17 cellular contexts compared by ENCODE assay signal in the genomic region with DNA sequence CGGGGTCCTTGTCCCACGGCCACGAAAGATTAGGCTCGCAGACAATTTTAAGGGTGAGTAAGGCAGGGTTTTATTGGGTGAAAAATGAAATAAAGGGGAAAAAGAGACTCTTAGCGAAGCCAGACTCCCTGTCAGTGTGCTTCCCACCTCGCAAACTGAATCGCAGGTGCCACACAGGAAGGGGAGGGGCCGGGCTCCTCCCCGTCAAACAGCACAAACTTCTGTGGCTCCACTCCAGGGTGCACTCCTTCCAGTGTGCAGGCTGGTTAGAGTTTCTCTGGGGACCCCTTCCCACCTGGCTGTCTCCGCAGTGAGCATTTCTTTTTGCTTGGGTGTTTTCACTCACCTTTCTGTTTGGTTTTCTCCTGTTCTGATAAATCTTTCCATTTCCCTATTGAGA. TPM values are rescaled to one million over a fixed set of nuclear protein-coding genes. Genes with fewer than 3 reads are reported as not detected.
A peak's percentile ranks its signal among the peaks of the same experiment; 100 is the strongest.
DNase-seq lines count a peak whose midpoint lies in the region; ATAC-seq and TF ChIP-seq lines count a peak whose summit lies in the region.
"Had no signal": no experiment of that assay in that cellular context is flagged by ENCODE, and none has a peak within 500 bp of the region (broad histone marks: within the 10 kb centered on the region; RNA-seq: fewer than 3 reads in every experiment).

No MANE protein-coding gene starts in this region.

- H4K20me1 ChIP-seq in GM23338 (replicated peaks; ENCODE audit: insufficient read depth), result no peaks in the 10 kb centered on the region
- no peaks in the 10 kb centered on the region for H4K20me1 ChIP-seq in OCI-LY7 (ENCODE audit: insufficient read depth, low read length)

- POLR2A ChIA-PET in activated CD4-positive, alpha-beta T cell treated with anti-CD3 and anti-CD28 coated beads for 36 hours (lab: Charles Lee), result no interaction called here
- POLR2A ChIA-PET in OCI-LY7 (lab: Charles Lee), result no interaction called here

- H3K9me3 ChIP-seq in OCI-LY7 (ENCODE audit: low read length), result no peaks in the 10 kb centered on the region
- H3K9me3 ChIP-seq in MG63, result 0 out of 2 replicates have a peak, but pooled peaks cover 3% of the 10 kb centered on the region
- H3K9me3 ChIP-seq: SK-N-SH had no signal

- peak; percentile 25 for DNase-seq in activated CD4-positive, alpha-beta T cell treated with anti-CD3 and anti-CD28 coated beads for 36 hours
- no peak for DNase-seq in activated CD4-positive, alpha-beta T cell treated with anti-CD3 and anti-CD28 coated beads, Interleukin-2, amount 10 ng/mL, durations not matched to agents 24 days and 14 days
- DNase-seq in GM23338 (ENCODE audit: low spot score), result peak; percentile 42
- DNase-seq in OCI-LY7 (ENCODE audit: low spot score), result no peak
- peak in 1 of 2 donors; percentile 29 for DNase-seq in left colon
- no peak for DNase-seq in activated naive CD8-positive, alpha-beta T cell treated with anti-CD3 and anti-CD28 coated beads, Interleukin-2, amount 50 U/mL, for 24 hours
- DNase-seq in MG63, result no peak
- no peak for DNase-seq in SW480 (ENCODE audit: low spot score)
- DNase-seq: GDM1, GOT3, MM.1S, NCI-H1105, Peyer's patch, Right ventricle myocardium superior, SK-N-SH had no signal

- no peak for ATAC-seq in activated CD4-positive, alpha-beta T cell treated with anti-CD3 and anti-CD28 coated beads for 36 hours
- peak; percentile 83 for ATAC-seq in GM23338
- peak; percentile 71 for ATAC-seq in left colon
- ATAC-seq in activated naive CD8-positive, alpha-beta T cell treated with anti-CD3 and anti-CD28 coated beads, Interleukin-2, amount 50 U/mL, for 24 hours, result no peak
- ATAC-seq: GM12878 had no signal

- H3K4me3 Mint-ChIP-seq in activated CD4-positive, alpha-beta T cell treated with anti-CD3 and anti-CD28 coated beads for 36 hours, result no peak overlapping the region
- H3K4me3 Mint-ChIP-seq in activated CD4-positive, alpha-beta T cell treated with anti-CD3 and anti-CD28 coated beads, Interleukin-2, amount 10 ng/mL, durations not matched to agents 24 days and 14 days, result no peak overlapping the region
- no peak overlapping the region for H3K4me3 Mint-ChIP-seq in GM23338
- no peak overlapping the region for H3K4me3 Mint-ChIP-seq in activated naive CD8-positive, alpha-beta T cell treated with anti-CD3 and anti-CD28 coated beads, Interleukin-2, amount 50 U/mL, for 24 hours

- H3K27me3 ChIP-seq in GM23338 (ENCODE audit: insufficient read depth), result no peaks in the 10 kb centered on the region
- H3K27me3 ChIP-seq in MG63, result no peaks in the 10 kb centered on the region; the same call in 1 of the 2 replicates
- H3K27me3 ChIP-seq: Peyer's patch had no signal

- H3K79me2 ChIP-seq in GM23338 (replicated peaks; ENCODE audit: insufficient read depth) (no peaks in the 10 kb centered on the region), OCI-LY7 (ENCODE audit: insufficient read depth, low read depth, low read length) (no peaks in the 10 kb centered on the region)

- no peak overlapping the region for H3K27ac ChIP-seq in GM23338 (ENCODE audit: low read depth)
- no peak overlapping the region for H3K27ac ChIP-seq in OCI-LY7 (ENCODE audit: low read depth, low read length, poor library complexity, severe bottlenecking)
- H3K27ac ChIP-seq: KMS-11, Peyer's patch had no signal

- no peaks in the 10 kb centered on the region for H3F3A ChIP-seq in GM23338 (replicated peaks; ENCODE audit: low read depth)

- H3K36me3 Mint-ChIP-seq in activated CD4-positive, alpha-beta T cell treated with anti-CD3 and anti-CD28 coated beads for 36 hours (ENCODE audit: low read depth), result no peaks in the 10 kb centered on the region
- H3K36me3 Mint-ChIP-seq in activated CD4-positive, alpha-beta T cell treated with anti-CD3 and anti-CD28 coated beads, Interleukin-2, amount 10 ng/mL, durations not matched to agents 24 days and 14 days (ENCODE audit: low read depth), result no peaks in the 10 kb centered on the region
- H3K36me3 Mint-ChIP-seq in GM23338 (ENCODE audit: low read depth), result no peaks in the 10 kb centered on the region; the same call in 2 of the 3 replicates
- H3K36me3 Mint-ChIP-seq in activated naive CD8-positive, alpha-beta T cell treated with anti-CD3 and anti-CD28 coated beads, Interleukin-2, amount 50 U/mL, for 24 hours (ENCODE audit: low read depth), result no peaks in the 10 kb centered on the region

- H3K9me2 ChIP-seq in GM23338 (ENCODE audit: insufficient read depth) (0 out of 2 replicates have a peak, but pooled peaks cover 4% of the 10 kb centered on the region), OCI-LY7 (ENCODE audit: insufficient read depth, low read length) (no peaks in the 10 kb centered on the region)
- H3K9me2 ChIP-seq: SK-N-SH had no signal

- H3K27ac Mint-ChIP-seq in activated CD4-positive, alpha-beta T cell treated with anti-CD3 and anti-CD28 coated beads for 36 hours, result no peak overlapping the region
- H3K27ac Mint-ChIP-seq in activated CD4-positive, alpha-beta T cell treated with anti-CD3 and anti-CD28 coated beads, Interleukin-2, amount 10 ng/mL, durations not matched to agents 24 days and 14 days, result no peak overlapping the region
- H3K27ac Mint-ChIP-seq in GM23338, result no peak overlapping the region
- H3K27ac Mint-ChIP-seq in activated naive CD8-positive, alpha-beta T cell treated with anti-CD3 and anti-CD28 coated beads, Interleukin-2, amount 50 U/mL, for 24 hours, result no peak overlapping the region

- peaks cover 11% of the 10 kb centered on the region for H3K4me1 ChIP-seq in GM23338 (ENCODE audit: insufficient read depth)
- no peaks in the 10 kb centered on the region for H3K4me1 ChIP-seq in OCI-LY7 (ENCODE audit: insufficient read depth, low read length, poor library complexity, severe bottlenecking)
- H3K4me1 ChIP-seq: Peyer's patch had no signal

- intact Hi-C loops in activated CD4-positive, alpha-beta T cell treated with anti-CD3 and anti-CD28 coated beads for 36 hours (cut with DNase I, micrococcal nuclease), result no loop called here
- intact Hi-C loops in activated CD4-positive, alpha-beta T cell treated with anti-CD3 and anti-CD28 coated beads, Interleukin-2, amount 10 ng/mL, durations not matched to agents 24 days and 14 days (cut with micrococcal nuclease), result no loop called here
- intact Hi-C loops in OCI-LY7 (cut with micrococcal nuclease; ENCODE audit: unreplicated experiment), result no loop called here
- intact Hi-C loops in left colon (cut with DNase I, micrococcal nuclease), result no loop called here

- H3K36me3 ChIP-seq in GM23338 (ENCODE audit: insufficient read depth), result no peaks in the 10 kb centered on the region
- H3K36me3 ChIP-seq in OCI-LY7 (ENCODE audit: insufficient read depth, low read length), result no peaks in the 10 kb centered on the region
- no peaks in the 10 kb centered on the region for H3K36me3 ChIP-seq in MG63
- H3K36me3 ChIP-seq: Peyer's patch had no signal

- no TSS peak for BruUV-seq in OCI-LY7 (replicated peaks; lab: Mats Ljungman, UMichigan)

- peak overlapping the region; percentile 36; the same call in 1 of the 2 replicates for H3K4me2 ChIP-seq in GM23338
- H3K4me2 ChIP-seq in OCI-LY7 (ENCODE audit: low read length), result peak overlapping the region; percentile 1; the same call in 1 of the 2 replicates
- H3K4me2 ChIP-seq: KMS-11, SK-N-SH had no signal

- TF ChIP-seq CTCF in GM23338 (conservative IDR thresholded peaks at IDR 0.05; ENCODE audit: low read depth in 2 of 2) (no peak), OCI-LY7 (conservative IDR thresholded peaks at IDR 0.05; ENCODE audit: low read length) (no peak)

- CTCF ChIA-PET in activated CD4-positive, alpha-beta T cell treated with anti-CD3 and anti-CD28 coated beads for 36 hours (lab: Charles Lee), result interaction anchor here (0.8 kb wide), 1 partner anchor 531 kb away, joined by 3 read pairs; no protein-coding TSS in a partner anchor
- CTCF ChIA-PET in OCI-LY7 (lab: Charles Lee; ENCODE audit: unreplicated experiment), result no interaction called here

- peak overlapping the region; percentile 75 for H2AFZ ChIP-seq in GM23338
- H2AFZ ChIP-seq in OCI-LY7 (ENCODE audit: low read length), result no peak overlapping the region

- peaks cover 20% of the 10 kb centered on the region for H3K4me1 Mint-ChIP-seq in activated CD4-positive, alpha-beta T cell treated with anti-CD3 and anti-CD28 coated beads for 36 hours
- peaks cover 6% of the 10 kb centered on the region for H3K4me1 Mint-ChIP-seq in activated CD4-positive, alpha-beta T cell treated with anti-CD3 and anti-CD28 coated beads, Interleukin-2, amount 10 ng/mL, durations not matched to agents 24 days and 14 days
- H3K4me1 Mint-ChIP-seq in GM23338, result peaks cover 13% of the 10 kb centered on the region
- peaks cover 19% of the 10 kb centered on the region for H3K4me1 Mint-ChIP-seq in activated naive CD8-positive, alpha-beta T cell treated with anti-CD3 and anti-CD28 coated beads, Interleukin-2, amount 50 U/mL, for 24 hours

- H3K4me3 ChIP-seq in GM23338 (no peak overlapping the region), OCI-LY7 (ENCODE audit: low read depth, low read length, poor library complexity, severe bottlenecking) (no peak overlapping the region), MG63 (no peak overlapping the region)
- H3K4me3 ChIP-seq: GM12878, Peyer's patch had no signal

- H3K9me3 Mint-ChIP-seq in activated CD4-positive, alpha-beta T cell treated with anti-CD3 and anti-CD28 coated beads for 36 hours (ENCODE audit: low read depth), result peaks cover 7% of the 10 kb centered on the region
- peaks cover 5% of the 10 kb centered on the region for H3K9me3 Mint-ChIP-seq in activated CD4-positive, alpha-beta T cell treated with anti-CD3 and anti-CD28 coated beads, Interleukin-2, amount 10 ng/mL, durations not matched to agents 24 days and 14 days
- H3K9me3 Mint-ChIP-seq in GM23338, result no peaks in the 10 kb centered on the region; the same call in 1 of the 3 replicates
- H3K9me3 Mint-ChIP-seq in activated naive CD8-positive, alpha-beta T cell treated with anti-CD3 and anti-CD28 coated beads, Interleukin-2, amount 50 U/mL, for 24 hours, result peaks cover 4% of the 10 kb centered on the region

- H3K27me3 Mint-ChIP-seq in activated CD4-positive, alpha-beta T cell treated with anti-CD3 and anti-CD28 coated beads for 36 hours, result no peaks in the 10 kb centered on the region
- H3K27me3 Mint-ChIP-seq in activated CD4-positive, alpha-beta T cell treated with anti-CD3 and anti-CD28 coated beads, Interleukin-2, amount 10 ng/mL, durations not matched to agents 24 days and 14 days, result no peaks in the 10 kb centered on the region
- no peaks in the 10 kb centered on the region for H3K27me3 Mint-ChIP-seq in GM23338 (ENCODE audit: insufficient read depth, low read depth, poor library complexity)
- no peaks in the 10 kb centered on the region for H3K27me3 Mint-ChIP-seq in activated naive CD8-positive, alpha-beta T cell treated with anti-CD3 and anti-CD28 coated beads, Interleukin-2, amount 50 U/mL, for 24 hours

RNA-seq across cellular contexts. Expression of a gene that starts 37.8 kb away (rescaled TPM):
- 10 to 100 TPM; 48.2 to 51.0 TPM for total RNA-seq in activated CD4-positive, alpha-beta T cell treated with anti-CD3 and anti-CD28 coated beads for 36 hours
- 68.5 and 72.4 TPM in 2 replicates for total RNA-seq in activated CD4-positive, alpha-beta T cell treated with anti-CD3 and anti-CD28 coated beads, Interleukin-2, amount 10 ng/mL, durations not matched to agents 24 days and 14 days
- total RNA-seq in GM23338 (2014; rRNA removed; shearing (Covaris generic)), result 37.2 and 48.3 TPM in 2 replicates
- 17.8 and 19.2 TPM in 2 replicates for polyA plus RNA-seq in GM23338 (2016; fragmentation: Nextera tagmentation; extraction: Ambion mirVana)
- total RNA-seq in OCI-LY7 (2014; rRNA removed; shearing (Covaris generic)), result 26.3 and 29.9 TPM in 2 replicates
- total RNA-seq in OCI-LY7 (2022) (56.4 and 67.3 TPM in 2 replicates), left colon (10 to 100 TPM; 56.8 to 63.2 TPM)
- total RNA-seq in MG63 (2014; rRNA removed; shearing (Covaris generic); ENCODE audit: low replicate concordance), result 107 and 149 TPM in 2 replicates

Comparison
In these comparisons a context has a peak if more than half of its experiments do, and no peak if none do; other contexts are left out.
1. DNase-seq: peak in activated CD4-positive, alpha-beta T cell treated with anti-CD3 and anti-CD28 coated beads for 36 hours (single experiment) and GM23338 (single experiment); none in activated CD4-positive, alpha-beta T cell treated with anti-CD3 and anti-CD28 coated beads, Interleukin-2, amount 10 ng/mL, durations not matched to agents 24 days and 14 days (single experiment), OCI-LY7 (single experiment), activated naive CD8-positive, alpha-beta T cell treated with anti-CD3 and anti-CD28 coated beads, Interleukin-2, amount 50 U/mL, for 24 hours (single experiment), MG63 (single experiment) and SW480 (single experiment).
2. ATAC-seq: peak in GM23338 (single experiment) and left colon (single experiment); none in activated CD4-positive, alpha-beta T cell treated with anti-CD3 and anti-CD28 coated beads for 36 hours (single experiment) and activated naive CD8-positive, alpha-beta T cell treated with anti-CD3 and anti-CD28 coated beads, Interleukin-2, amount 50 U/mL, for 24 hours (single experiment).